ENCODE assay signal across 8 cellular contexts in genomic region chr10:89206402-89207180, GRCh38. TPM values are rescaled to one million over a fixed set of nuclear protein-coding genes. Genes with fewer than 3 reads are reported as not detected.
DNase-seq lines count a peak whose midpoint lies in the region; ATAC-seq and TF ChIP-seq lines count a peak whose summit lies in the region.

No MANE protein-coding gene starts in this region.

- peaks cover 10 to 21% of the 10 kb centered on the region in 2 donors for H3K4me1 ChIP-seq in adrenal gland (replicated peaks in 1 of 2)
- H3K4me1 ChIP-seq in smooth muscle cell (ENCODE audit: low read depth) = peaks cover 9% of the 10 kb centered on the region

- H3K27me3 ChIP-seq in adrenal gland (peaks cover 25% of the 10 kb centered on the region), smooth muscle cell (ENCODE audit: low read depth) (peaks cover 99% of the 10 kb centered on the region)

- TF ChIP-seq POLR2A in adrenal gland (IDR thresholded peaks at IDR 0.05) = no peak

- peak overlapping the region in 1 of 4 donors; percentile 53 for H3K4me3 ChIP-seq in adrenal gland
- H3K4me3 ChIP-seq in iPS-18c (ENCODE audit: insufficient read depth, low read depth, low read length) = peak overlapping the region; percentile 55
- H3K4me3 ChIP-seq in smooth muscle cell = peak overlapping the region; percentile 50

- WGBS in adrenal gland, 4 donors = 9 to 12% (median 12%) methylated on average over 34 to 42 of the region's 42 CpGs
- WGBS in smooth muscle cell (ENCODE audit: low lambda C conversion rate) = 9% methylated on average over 41 of the region's 42 CpGs

- no peaks in the 10 kb centered on the region for H4K20me1 ChIP-seq in smooth muscle cell (ENCODE audit: low read depth)

- no peaks in the 10 kb centered on the region for H3K79me2 ChIP-seq in smooth muscle cell (ENCODE audit: low read depth)

- H3K9me3 ChIP-seq in adrenal gland (replicated peaks in 1 of 3) (no peaks in the 10 kb centered on the region), iPS-18c (ENCODE audit: control insufficient read depth, insufficient read depth, low read length) (no peaks in the 10 kb centered on the region), smooth muscle cell (replicated peaks; ENCODE audit: low read depth) (no peaks in the 10 kb centered on the region)

- no peak overlapping the region for H3K9ac ChIP-seq in smooth muscle cell (ENCODE audit: low read depth)

- no peak for ATAC-seq in HG03025 (IDR thresholded peaks at IDR 0.05; ENCODE audit: low FRiP score, unreplicated experiment)
- ATAC-seq in GM21619 (IDR thresholded peaks at IDR 0.05; ENCODE audit: unreplicated experiment) = no peak

- peak overlapping the region in 2 of 5 donors; percentile 40 to 65 for H3K27ac ChIP-seq in adrenal gland
- H3K27ac ChIP-seq in smooth muscle cell (ENCODE audit: low read depth) = no peak overlapping the region

- intact Hi-C loops in adrenal gland (cut with DNase I) = loop anchor here in 1 of 2 donors (10.0 kb wide), 1 partner anchor 102 kb away; no protein-coding TSS in a partner anchor

- peak overlapping the region; percentile 80 for H3K4me2 ChIP-seq in smooth muscle cell

- no peaks in the 10 kb centered on the region for H3K36me3 ChIP-seq in adrenal gland (replicated peaks in 1 of 2)
- no peaks in the 10 kb centered on the region for H3K36me3 ChIP-seq in smooth muscle cell (ENCODE audit: low read depth)

- H3F3A ChIP-seq in smooth muscle cell (ENCODE audit: low read depth) = no peaks in the 10 kb centered on the region

- peak; percentile 36 for DNase-seq in ELR (ENCODE audit: low read depth)
- peak; percentile 67 for DNase-seq in NCI-H748 (lab: John Stamatoyannopoulos, UW; ENCODE audit: unreplicated experiment)
- peak in 4 of 7 donors; percentile 11 to 31 (median 24) for DNase-seq in adrenal gland
- no peak for DNase-seq in smooth muscle cell (lab: John Stamatoyannopoulos, UW; ENCODE audit: unreplicated experiment)
- no peak for DNase-seq in glomerular visceral epithelial cell (ENCODE audit: extremely low spot score)

- peak overlapping the region; percentile 48 for H2AFZ ChIP-seq in smooth muscle cell (ENCODE audit: low read depth)

- no peak for TF ChIP-seq CTCF in adrenal gland (IDR thresholded peaks at IDR 0.05)
- no peak for TF ChIP-seq CTCF in smooth muscle cell (IDR thresholded peaks at IDR 0.05; ENCODE audit: borderline replicate concordance, insufficient read depth, poor library complexity, severe bottlenecking)

RNA-seq across cellular contexts. Expression of gene CH25H, which starts 0.5 kb away (rescaled TPM):
- total RNA-seq in adrenal gland (10 to 100 TPM in 4 of 8 donors, 1 to 10 TPM in 4; 1.8 to 16.3 (median 8.8) TPM), smooth muscle cell (not detected in 2 replicates)
- polyA plus RNA-seq in adrenal gland (1 to 10 TPM in 1 of 3 donors, under 1 TPM in 2; 0.80 to 2.9 (median 0.81) TPM), smooth muscle cell (0.38 TPM in 1 of 2 replicates, not detected in the other)

RNA-seq across cellular contexts. Expression of gene LIPA, which starts 45.0 kb away (rescaled TPM):
- 100 to 1,000 TPM in 5 of 8 donors, 10 to 100 TPM in 3; 76.6 to 202 (median 134) TPM for total RNA-seq in adrenal gland
- 100 to 1,000 TPM in 1 of 3 donors, 10 to 100 TPM in 2; 15.9 to 153 (median 29.8) TPM for polyA plus RNA-seq in adrenal gland
- total RNA-seq in smooth muscle cell = 27.1 and 33.0 TPM in 2 replicates
- 22.9 and 34.4 TPM in 2 replicates for polyA plus RNA-seq in smooth muscle cell

Comparison
In these comparisons a context has a peak if more than half of its experiments do, and no peak if none do; other contexts are left out.
1. DNase-seq: peak in ELR (single experiment), NCI-H748 (single experiment) and adrenal gland (4 of 7); none in smooth muscle cell (single experiment) and glomerular visceral epithelial cell (single experiment).